Comparison of ENCODE assay signal across 8 cellular contexts in the genomic region with DNA sequence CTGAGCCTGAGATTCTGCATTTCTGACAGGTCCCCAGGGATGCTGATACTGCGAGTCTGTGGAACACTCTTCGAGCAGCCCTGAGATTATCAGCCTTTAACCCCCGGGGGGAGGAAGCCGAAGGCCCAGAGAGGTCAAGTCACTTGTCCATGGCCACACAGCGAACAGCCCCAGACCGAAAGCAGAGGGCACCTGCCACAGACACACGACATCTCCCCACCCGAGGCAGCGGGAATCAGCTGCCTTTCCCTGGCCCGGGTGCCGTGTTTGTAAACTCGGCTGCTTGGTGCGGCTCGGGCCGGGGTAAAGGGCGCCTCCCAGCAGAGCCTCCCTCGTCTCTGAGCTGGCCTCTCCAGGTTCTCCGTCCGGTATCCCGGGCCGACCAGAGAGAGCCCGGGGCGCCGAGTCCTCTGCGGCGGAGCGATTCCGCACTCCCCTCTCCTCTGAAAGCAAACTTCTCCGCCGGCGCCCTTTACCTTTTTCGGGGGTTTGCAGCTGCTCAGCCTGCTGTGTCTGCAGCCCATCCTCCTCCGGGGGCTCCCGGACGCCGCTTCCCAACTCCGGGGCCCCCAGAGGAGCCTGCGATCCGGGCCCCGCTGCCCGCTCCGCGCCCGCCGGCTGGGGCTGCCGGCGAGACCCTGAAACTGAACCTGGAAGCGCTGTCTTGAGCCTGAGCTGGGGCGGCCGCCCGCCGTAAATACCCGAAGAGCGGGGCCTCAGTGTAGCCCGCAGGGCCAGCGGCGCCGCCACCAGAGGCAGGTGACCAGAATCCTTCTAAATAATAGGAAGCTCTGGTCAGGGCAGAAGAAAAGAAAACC. TPM values are rescaled to one million over a fixed set of nuclear protein-coding genes. Genes with fewer than 3 reads are reported as not detected.
DNase-seq lines count a peak whose midpoint lies in the region; ATAC-seq and TF ChIP-seq lines count a peak whose summit lies in the region.

A gene with protein sequence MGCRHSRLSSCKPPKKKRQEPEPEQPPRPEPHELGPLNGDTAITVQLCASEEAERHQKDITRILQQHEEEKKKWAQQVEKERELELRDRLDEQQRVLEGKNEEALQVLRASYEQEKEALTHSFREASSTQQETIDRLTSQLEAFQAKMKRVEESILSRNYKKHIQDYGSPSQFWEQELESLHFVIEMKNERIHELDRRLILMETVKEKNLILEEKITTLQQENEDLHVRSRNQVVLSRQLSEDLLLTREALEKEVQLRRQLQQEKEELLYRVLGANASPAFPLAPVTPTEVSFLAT (minus strand): TSS at position 646 of the 818 bp plus-strand sequence. CDS start 122 bp downstream, at position 524.

- peak within 1 kb of the TSS; percentile 71 for H3K4me3 ChIP-seq in RWPE2 (ENCODE audit: severe bottlenecking)

- peak within 1 kb of the TSS; percentile 85 for H3K4me3 Mint-ChIP-seq in activated naive CD4-positive, alpha-beta T cell treated with anti-CD3 and anti-CD28 coated beads, Interleukin-2, amount 10 ng/mL, durations not matched to agents 7 days and 5 days
- H3K4me3 Mint-ChIP-seq in glutamatergic neuron (ENCODE audit: unreplicated experiment): peak within 1 kb of the TSS; percentile 73

- CTCF ChIA-PET in activated naive CD4-positive, alpha-beta T cell treated with anti-CD3 and anti-CD28 coated beads, Interleukin-2, amount 10 ng/mL, durations not matched to agents 7 days and 5 days (lab: Charles Lee): interaction anchor here (0.6 to 3.4 kb wide), 17 partner anchors 10 to 176 kb away, joined by 3 to 33 read pairs (median 3); a partner anchor contains a TSS

- H3K4me1 Mint-ChIP-seq in activated naive CD4-positive, alpha-beta T cell treated with anti-CD3 and anti-CD28 coated beads, Interleukin-2, amount 10 ng/mL, durations not matched to agents 7 days and 5 days: peaks cover 61% of the 10 kb centered on the region
- H3K4me1 Mint-ChIP-seq in glutamatergic neuron (ENCODE audit: low read depth, unreplicated experiment): no peaks in the 10 kb centered on the region

- H3K27me3 Mint-ChIP-seq in activated naive CD4-positive, alpha-beta T cell treated with anti-CD3 and anti-CD28 coated beads, Interleukin-2, amount 10 ng/mL, durations not matched to agents 7 days and 5 days: no peaks in the 10 kb centered on the region
- no peaks in the 10 kb centered on the region for H3K27me3 Mint-ChIP-seq in glutamatergic neuron (ENCODE audit: unreplicated experiment)

- H3K4me1 ChIP-seq in RWPE2 (ENCODE audit: insufficient read depth, poor library complexity, severe bottlenecking): no peaks in the 10 kb centered on the region

- no peak within 1 kb of the TSS for H3K27ac ChIP-seq in RWPE2 (ENCODE audit: poor library complexity, severe bottlenecking)

- no peaks in the 10 kb centered on the region for H3K9me3 ChIP-seq in RWPE2 (ENCODE audit: severe bottlenecking)

- H3K27me3 ChIP-seq in RWPE2 (ENCODE audit: insufficient read depth, poor library complexity, severe bottlenecking): no peaks in the 10 kb centered on the region

- H3K9me3 Mint-ChIP-seq in activated naive CD4-positive, alpha-beta T cell treated with anti-CD3 and anti-CD28 coated beads, Interleukin-2, amount 10 ng/mL, durations not matched to agents 7 days and 5 days: no peaks in the 10 kb centered on the region
- no peaks in the 10 kb centered on the region for H3K9me3 Mint-ChIP-seq in glutamatergic neuron (ENCODE audit: unreplicated experiment)

- peak within 1 kb of the TSS; percentile 88 for H3K27ac Mint-ChIP-seq in activated naive CD4-positive, alpha-beta T cell treated with anti-CD3 and anti-CD28 coated beads, Interleukin-2, amount 10 ng/mL, durations not matched to agents 7 days and 5 days
- H3K27ac Mint-ChIP-seq in glutamatergic neuron (ENCODE audit: unreplicated experiment): no peak within 1 kb of the TSS

- peaks cover 33% of the 10 kb centered on the region for H3K36me3 Mint-ChIP-seq in activated naive CD4-positive, alpha-beta T cell treated with anti-CD3 and anti-CD28 coated beads, Interleukin-2, amount 10 ng/mL, durations not matched to agents 7 days and 5 days
- H3K36me3 Mint-ChIP-seq in glutamatergic neuron (ENCODE audit: unreplicated experiment): no peaks in the 10 kb centered on the region

- ATAC-seq in GM21367 (IDR thresholded peaks at IDR 0.05; ENCODE audit: unreplicated experiment) (peak; percentile 59), RWPE2 (ENCODE audit: low read depth) (peak; percentile 90)

- TF ChIP-seq CTCF in RWPE2 (IDR thresholded peaks at IDR 0.05; ENCODE audit: poor library complexity, severe bottlenecking) (peak; percentile 22), glutamatergic neuron (IDR thresholded peaks at IDR 0.05; ENCODE audit: partially characterized antibody, unreplicated experiment) (no peak)

- DNase-seq in Daoy (ENCODE audit: low read depth): peak; percentile 69
- peak; percentile 63 for DNase-seq in HT-29 (ENCODE audit: low spot score)
- DNase-seq in RWPE2 (ENCODE audit: low spot score): no peak
- peak; percentile 69 for DNase-seq in activated naive CD4-positive, alpha-beta T cell treated with anti-CD3 and anti-CD28 coated beads, Interleukin-2, amount 10 ng/mL, durations not matched to agents 7 days and 5 days
- DNase-seq in glutamatergic neuron: peak; percentile 84
- DNase-seq in occipital lobe (lab: John Stamatoyannopoulos, UW): peak; percentile 48
- DNase-seq in amniotic stem cell (lab: John Stamatoyannopoulos, UW): no peak

- no peaks in the 10 kb centered on the region for H3K36me3 ChIP-seq in RWPE2 (ENCODE audit: low read depth)

RNA-seq across cellular contexts. Expression of the gene that starts here (rescaled TPM):
- total RNA-seq in Daoy (2014; rRNA removed; shearing (Covaris generic)): 0.60 and 0.74 TPM in 2 replicates
- 0.33 and 0.50 TPM in 2 replicates for total RNA-seq in HT-29 (2014; rRNA removed; shearing (Covaris generic))
- 2.0 TPM for total RNA-seq in glutamatergic neuron (ENCODE audit: unreplicated experiment)
- 0.78 TPM for total RNA-seq in occipital lobe

Comparison
In these comparisons a context has a peak if more than half of its experiments do, and no peak if none do; other contexts are left out.
1. Peak in DNase-seq in Daoy; RNA of the gene not detected or under 1 TPM.
2. Peak in DNase-seq in HT-29; RNA of the gene not detected or under 1 TPM.
3. Peak in DNase-seq in occipital lobe; RNA of the gene not detected or under 1 TPM.
4. DNase-seq: peak in activated naive CD4-positive, alpha-beta T cell treated with anti-CD3 and anti-CD28 coated beads, Interleukin-2, amount 10 ng/mL, durations not matched to agents 7 days and 5 days (single experiment) and glutamatergic neuron (single experiment); none in RWPE2 (single experiment) and amniotic stem cell (single experiment).